In genomic region chr3:97256060-97256459, GRCh38 we compare ENCODE assay signal across 22 cellular contexts.
"Had no signal": no experiment of that assay in that cellular context is flagged by ENCODE, and none has a peak within 500 bp of the region (broad histone marks: within the 10 kb centered on the region; RNA-seq: fewer than 3 reads in every experiment).

No MANE protein-coding gene starts in this region.

- H3K9me3 ChIP-seq: body of pancreas, heart right ventricle, mucosa of descending colon, ovary, psoas muscle, tibial artery had no signal

- H3K36me3 ChIP-seq: heart right ventricle, ovary, tibial artery had no signal

- H3K27ac Mint-ChIP-seq: activated CD4-positive, alpha-beta memory T cell treated with anti-CD3 and anti-CD28 coated beads, Interleukin-2, amount 10 ng/mL, durations not matched to agents 7 days and 5 days; activated CD4-positive, alpha-beta T cell treated with anti-CD3 and anti-CD28 coated beads, Interleukin-2, amount 10 ng/mL, durations not matched to agents 24 days and 14 days; activated naive CD4-positive, alpha-beta T cell treated with anti-CD3 and anti-CD28 coated beads, Interleukin-2, amount 10 ng/mL, durations not matched to agents 7 days and 5 days; effector memory CD8-positive, alpha-beta T cell; memory B cell; stimulated activated naive CD8-positive, alpha-beta T cell treated with anti-CD3 and anti-CD28 coated beads, Interleukin-15, Interleukin-2, amounts not matched to agents 100 ng/mL and 50 ng/mL, for 24 hours had no signal

- H3K27me3 ChIP-seq: body of pancreas, heart right ventricle, ovary, tibial artery had no signal

- H3K4me1 ChIP-seq: body of pancreas, heart right ventricle, psoas muscle, tibial artery had no signal

- H3K4me3 Mint-ChIP-seq: activated CD4-positive, alpha-beta memory T cell treated with anti-CD3 and anti-CD28 coated beads, Interleukin-2, amount 10 ng/mL, durations not matched to agents 7 days and 5 days; activated CD4-positive, alpha-beta T cell treated with anti-CD3 and anti-CD28 coated beads, Interleukin-2, amount 10 ng/mL, durations not matched to agents 24 days and 14 days; activated naive CD4-positive, alpha-beta T cell treated with anti-CD3 and anti-CD28 coated beads, Interleukin-2, amount 10 ng/mL, durations not matched to agents 7 days and 5 days; effector memory CD8-positive, alpha-beta T cell; memory B cell; stimulated activated naive CD8-positive, alpha-beta T cell treated with anti-CD3 and anti-CD28 coated beads, Interleukin-15, Interleukin-2, amounts not matched to agents 100 ng/mL and 50 ng/mL, for 24 hours had no signal

- ATAC-seq: activated CD4-positive, CD25-positive, alpha-beta regulatory T cell treated with anti-CD3 and anti-CD28 coated beads, Interleukin-2, amount 50 U/mL, for 24 hours; body of pancreas; effector memory CD8-positive, alpha-beta T cell; heart right ventricle; left cardiac atrium; mucosa of descending colon; psoas muscle; right cardiac atrium had no signal

- H3K4me3 ChIP-seq: body of pancreas, heart right ventricle, mucosa of descending colon, ovary, psoas muscle, tibial artery had no signal

- DNase-seq: activated CD4-positive, alpha-beta memory T cell treated with anti-CD3 and anti-CD28 coated beads, Interleukin-2, amount 10 ng/mL, durations not matched to agents 7 days and 5 days; activated CD4-positive, alpha-beta T cell treated with anti-CD3 and anti-CD28 coated beads, Interleukin-2, amount 10 ng/mL, durations not matched to agents 24 days and 14 days; activated effector memory CD4-positive, alpha-beta T cell treated with anti-CD3 and anti-CD28 coated beads, Interleukin-2, amount 50 U/mL, for 16 hours; activated naive CD4-positive, alpha-beta T cell treated with anti-CD3 and anti-CD28 coated beads, Interleukin-2, amount 10 ng/mL, durations not matched to agents 7 days and 5 days; activated T-cell treated with anti-CD3 and anti-CD28 coated beads for 4 hours; anterior cingulate cortex; body of pancreas; caudate nucleus; effector memory CD8-positive, alpha-beta T cell; heart right ventricle; islet precursor cell; left cardiac atrium; mucosa of descending colon; ovary; psoas muscle; right cardiac atrium; stimulated activated CD4-positive, alpha-beta T cell treated with anti-CD3 and anti-CD28 coated beads, Interleukin-12 subunit alpha, Interleukin-12 subunit beta, amount 100 ng/mL, for 4 hours; tibial artery had no signal

- H3K27me3 Mint-ChIP-seq: activated CD4-positive, alpha-beta memory T cell treated with anti-CD3 and anti-CD28 coated beads, Interleukin-2, amount 10 ng/mL, durations not matched to agents 7 days and 5 days; activated CD4-positive, alpha-beta T cell treated with anti-CD3 and anti-CD28 coated beads, Interleukin-2, amount 10 ng/mL, durations not matched to agents 24 days and 14 days; activated naive CD4-positive, alpha-beta T cell treated with anti-CD3 and anti-CD28 coated beads, Interleukin-2, amount 10 ng/mL, durations not matched to agents 7 days and 5 days; effector memory CD8-positive, alpha-beta T cell; memory B cell; stimulated activated naive CD8-positive, alpha-beta T cell treated with anti-CD3 and anti-CD28 coated beads, Interleukin-15, Interleukin-2, amounts not matched to agents 100 ng/mL and 50 ng/mL, for 24 hours had no signal

- H3K4me1 Mint-ChIP-seq: activated CD4-positive, alpha-beta memory T cell treated with anti-CD3 and anti-CD28 coated beads, Interleukin-2, amount 10 ng/mL, durations not matched to agents 7 days and 5 days; activated CD4-positive, alpha-beta T cell treated with anti-CD3 and anti-CD28 coated beads, Interleukin-2, amount 10 ng/mL, durations not matched to agents 24 days and 14 days; activated naive CD4-positive, alpha-beta T cell treated with anti-CD3 and anti-CD28 coated beads, Interleukin-2, amount 10 ng/mL, durations not matched to agents 7 days and 5 days; memory B cell had no signal

- H3K36me3 Mint-ChIP-seq: activated naive CD4-positive, alpha-beta T cell treated with anti-CD3 and anti-CD28 coated beads, Interleukin-2, amount 10 ng/mL, durations not matched to agents 7 days and 5 days; memory B cell had no signal

- H3K9me3 Mint-ChIP-seq: activated CD4-positive, alpha-beta memory T cell treated with anti-CD3 and anti-CD28 coated beads, Interleukin-2, amount 10 ng/mL, durations not matched to agents 7 days and 5 days; activated CD4-positive, alpha-beta T cell treated with anti-CD3 and anti-CD28 coated beads, Interleukin-2, amount 10 ng/mL, durations not matched to agents 24 days and 14 days; activated naive CD4-positive, alpha-beta T cell treated with anti-CD3 and anti-CD28 coated beads, Interleukin-2, amount 10 ng/mL, durations not matched to agents 7 days and 5 days; memory B cell; stimulated activated naive CD8-positive, alpha-beta T cell treated with anti-CD3 and anti-CD28 coated beads, Interleukin-15, Interleukin-2, amounts not matched to agents 100 ng/mL and 50 ng/mL, for 24 hours had no signal

- H3K27ac ChIP-seq: body of pancreas, heart right ventricle, ovary, psoas muscle, tibial artery, VCaP had no signal
